Comparison of ENCODE assay signal across 1 cellular context in genomic region chr2:85420743-85421705, GRCh38.
TF ChIP-seq lines count a peak whose summit lies in the region.

No MANE protein-coding gene starts in this region.

TF ChIP-seq in K562, 482 proteins besides CTCF, POLR2A, EP300 and RAD21 (continued from another document):
- TF ChIP-seq UBTF (IDR thresholded peaks at IDR 0.05; ENCODE audit: borderline replicate concordance in 1 of 2, low read depth in 2 of 2, low read length in 2 of 2) (peak in 1 of 2 experiments; percentile 52; a peak in 1 of 4 replicates), ZNF644 (tag; IDR thresholded peaks at IDR 0.05; ENCODE audit: low read depth) (peak; percentile 49; the same call in 1 of the 2 replicates), TAF1 (IDR thresholded peaks at IDR 0.05; ENCODE audit: control insufficient read depth, extremely low read depth, insufficient read depth, low read length, severe bottlenecking) (no peak), PBX2 (CRISPR knock-in tag; IDR thresholded peaks at IDR 0.05; ENCODE audit: low read depth) (peak; percentile 55), PBX2 (tag; conservative IDR thresholded peaks at IDR 0.05; ENCODE audit: low read depth) (no peak; the same call in 1 of the 2 replicates), ZNF12 (CRISPR knock-in tag; IDR thresholded peaks at IDR 0.05) (peak; percentile 91), PHF8 (IDR thresholded peaks at IDR 0.05; ENCODE audit: borderline replicate concordance, low read length) (peak; percentile 17; the same call in 1 of the 2 replicates)
